12 cellular contexts compared by ENCODE assay signal in the genomic region with DNA sequence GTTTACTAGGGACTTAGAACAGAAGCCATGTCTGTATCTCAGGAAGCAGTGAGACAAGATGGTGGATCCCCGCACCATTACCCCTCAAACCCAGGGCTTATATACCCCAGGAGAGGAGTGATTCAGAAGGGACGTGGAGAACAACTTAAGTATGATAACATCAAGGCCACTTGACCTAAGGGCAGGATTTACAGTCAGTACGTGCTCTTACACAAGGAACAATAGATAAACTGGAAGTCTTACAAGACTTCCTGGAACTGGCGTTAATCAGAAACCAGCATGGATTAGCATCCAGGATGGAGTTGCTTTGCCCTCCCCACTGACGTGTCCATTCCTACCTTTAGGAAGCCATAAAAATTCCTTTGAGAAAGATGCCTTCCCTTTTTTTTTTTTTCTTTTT. TPM values are rescaled to one million over a fixed set of nuclear protein-coding genes. Genes with fewer than 3 reads are reported as not detected.
A peak's percentile ranks its signal among the peaks of the same experiment; 100 is the strongest.
DNase-seq lines count a peak whose midpoint lies in the region; ATAC-seq, FAIRE-seq and TF ChIP-seq lines count a peak whose summit lies in the region.
"Had no signal": no experiment of that assay in that cellular context is flagged by ENCODE, and none has a peak within 500 bp of the region (broad histone marks: within the 10 kb centered on the region; RNA-seq: fewer than 3 reads in every experiment).

No MANE protein-coding gene starts in this region.

- intact Hi-C loops in Caco-2 (cut with micrococcal nuclease; ENCODE audit: unreplicated experiment), result loop anchor here (5.0 to 10.0 kb wide), 2 partner anchors 716 to 794 kb away; no protein-coding TSS in a partner anchor
- intact Hi-C loops in endothelial cell of umbilical vein (cut with micrococcal nuclease), result loop anchor here (10.0 kb wide), 2 partner anchors 804 to 1024 kb away; partner anchors contain the start of gene DNM1L

- H3K27ac Mint-ChIP-seq in Caco-2 (ENCODE audit: unreplicated experiment) (peak overlapping the region; percentile 95), neural progenitor cell (peak overlapping the region; percentile 59), glutamatergic neuron (ENCODE audit: unreplicated experiment) (no peak overlapping the region)
- no peak overlapping the region for H3K27ac Mint-ChIP-seq in activated CD4-positive, alpha-beta memory T cell treated with anti-CD3 and anti-CD28 coated beads, Interleukin-2, amount 10 ng/mL, durations not matched to agents 7 days and 5 days
- H3K27ac Mint-ChIP-seq: activated CD8-positive, alpha-beta memory T cell treated with anti-CD3 and anti-CD28 coated beads, Interleukin-2, amount 10 ng/mL, durations not matched to agents 7 days and 5 days; immature natural killer cell had no signal

- H3K4me3 ChIP-seq in Caco-2 (ENCODE audit: low read depth, low read length) (no peak overlapping the region), endothelial cell of umbilical vein (replicated peaks in 1 of 3; ENCODE audit: insufficient read depth in 1 of 3, low read depth in 1 of 3, low read length in 3 of 3) (no peak overlapping the region), neural progenitor cell (no peak overlapping the region)

- no peak for FAIRE-seq in endothelial cell of umbilical vein (lab: Jason Lieb, UNC)
- FAIRE-seq: TTC549 had no signal

- H3K9me3 Mint-ChIP-seq in Caco-2 (ENCODE audit: unreplicated experiment) (no peaks in the 10 kb centered on the region), neural progenitor cell (no peaks in the 10 kb centered on the region), glutamatergic neuron (ENCODE audit: unreplicated experiment) (peaks cover 3% of the 10 kb centered on the region)
- H3K9me3 Mint-ChIP-seq in activated CD4-positive, alpha-beta memory T cell treated with anti-CD3 and anti-CD28 coated beads, Interleukin-2, amount 10 ng/mL, durations not matched to agents 7 days and 5 days, result no peaks in the 10 kb centered on the region
- H3K9me3 Mint-ChIP-seq: immature natural killer cell had no signal

- H2AFZ ChIP-seq in endothelial cell of umbilical vein (ENCODE audit: low read depth, low read length) (peak overlapping the region; percentile 85), neural progenitor cell (replicated peaks) (no peak overlapping the region)

- POLR2A ChIA-PET in Caco-2 (lab: Charles Lee) (interaction anchor here (0.7 kb wide), 1 partner anchor 168 kb away, joined by 4 read pairs; no protein-coding TSS in a partner anchor), endothelial cell of umbilical vein (lab: Charles Lee) (no interaction called here)
- POLR2A ChIA-PET in activated CD4-positive, alpha-beta memory T cell treated with anti-CD3 and anti-CD28 coated beads, Interleukin-2, amount 10 ng/mL, durations not matched to agents 7 days and 5 days (lab: Charles Lee), result no interaction called here

- no peaks in the 10 kb centered on the region for H3K36me3 ChIP-seq in Caco-2 (ENCODE audit: control insufficient read depth, insufficient read depth, low read length)
- H3K36me3 ChIP-seq in endothelial cell of umbilical vein (ENCODE audit: control insufficient read depth in 2 of 2, extremely low read depth in 1 of 2, insufficient read depth in 2 of 2, low read length in 2 of 2), result no peaks in the 10 kb centered on the region
- no peaks in the 10 kb centered on the region for H3K36me3 ChIP-seq in neural progenitor cell

- H3K4me1 Mint-ChIP-seq in Caco-2 (ENCODE audit: low read depth, unreplicated experiment) (peaks cover 25% of the 10 kb centered on the region), neural progenitor cell (peaks cover 8% of the 10 kb centered on the region), glutamatergic neuron (ENCODE audit: low read depth, unreplicated experiment) (no peaks in the 10 kb centered on the region)
- peaks cover 12% of the 10 kb centered on the region for H3K4me1 Mint-ChIP-seq in activated CD4-positive, alpha-beta memory T cell treated with anti-CD3 and anti-CD28 coated beads, Interleukin-2, amount 10 ng/mL, durations not matched to agents 7 days and 5 days

- H3K79me2 ChIP-seq in endothelial cell of umbilical vein (ENCODE audit: control insufficient read depth, insufficient read depth, low read length), result no peaks in the 10 kb centered on the region
- H3K79me2 ChIP-seq in neural progenitor cell (ENCODE audit: low read depth), result no peaks in the 10 kb centered on the region

- no peaks in the 10 kb centered on the region for H3F3A ChIP-seq in neural progenitor cell (ENCODE audit: low read depth)

- H3K4me3 Mint-ChIP-seq in Caco-2 (ENCODE audit: unreplicated experiment) (peak overlapping the region; percentile 38), neural progenitor cell (no peak overlapping the region), glutamatergic neuron (ENCODE audit: unreplicated experiment) (no peak overlapping the region)
- no peak overlapping the region for H3K4me3 Mint-ChIP-seq in activated CD4-positive, alpha-beta memory T cell treated with anti-CD3 and anti-CD28 coated beads, Interleukin-2, amount 10 ng/mL, durations not matched to agents 7 days and 5 days
- H3K4me3 Mint-ChIP-seq: activated CD8-positive, alpha-beta memory T cell treated with anti-CD3 and anti-CD28 coated beads, Interleukin-2, amount 10 ng/mL, durations not matched to agents 7 days and 5 days; immature natural killer cell had no signal

- dilution Hi-C loops in endothelial cell of umbilical vein (cut with MboI; ENCODE audit: extremely low pct_ligation_motif_present, low sequenced_read_pairs), result no loop called here

- H3K9ac ChIP-seq in endothelial cell of umbilical vein (replicated peaks; ENCODE audit: extremely low read depth, insufficient read depth, low read length) (no peak overlapping the region), neural progenitor cell (no peak overlapping the region)

- no peak for ATAC-seq in HG02870 (IDR thresholded peaks at IDR 0.05; ENCODE audit: unreplicated experiment)
- ATAC-seq: activated CD8-positive, alpha-beta memory T cell treated with anti-CD3 and anti-CD28 coated beads, Interleukin-2, amount 10 ng/mL, durations not matched to agents 7 days and 5 days had no signal

- BruUV-seq in Caco-2 (replicated peaks; lab: Mats Ljungman, UMichigan) (no TSS peak), endothelial cell of umbilical vein (replicated peaks; lab: Mats Ljungman, UMichigan) (no TSS peak)

- H3K4me2 ChIP-seq in endothelial cell of umbilical vein (ENCODE audit: insufficient read depth, low read length), result no peak overlapping the region
- H3K4me2 ChIP-seq in neural progenitor cell, result no peak overlapping the region

- H3K27me3 ChIP-seq in Caco-2 (replicated peaks; ENCODE audit: control insufficient read depth, insufficient read depth, low read length), result no peaks in the 10 kb centered on the region
- H3K27me3 ChIP-seq in endothelial cell of umbilical vein (ENCODE audit: control insufficient read depth in 2 of 2, insufficient read depth in 2 of 2, low read length in 2 of 2), result no peaks in the 10 kb centered on the region
- no peaks in the 10 kb centered on the region for H3K27me3 ChIP-seq in neural progenitor cell

- H3K36me3 Mint-ChIP-seq in Caco-2 (ENCODE audit: insufficient read depth, unreplicated experiment), result no peaks in the 10 kb centered on the region
- no peaks in the 10 kb centered on the region for H3K36me3 Mint-ChIP-seq in neural progenitor cell
- no peaks in the 10 kb centered on the region for H3K36me3 Mint-ChIP-seq in activated CD4-positive, alpha-beta memory T cell treated with anti-CD3 and anti-CD28 coated beads, Interleukin-2, amount 10 ng/mL, durations not matched to agents 7 days and 5 days (ENCODE audit: low read depth)
- H3K36me3 Mint-ChIP-seq in glutamatergic neuron (ENCODE audit: unreplicated experiment), result no peaks in the 10 kb centered on the region
- H3K36me3 Mint-ChIP-seq: activated CD8-positive, alpha-beta memory T cell treated with anti-CD3 and anti-CD28 coated beads, Interleukin-2, amount 10 ng/mL, durations not matched to agents 7 days and 5 days; immature natural killer cell had no signal

- DNase-seq in Caco-2 (peak; percentile 82 to 90), M059J (ENCODE audit: low read depth) (peak; percentile 78), endothelial cell of umbilical vein (ENCODE audit: low read depth, low spot score) (no peak), neural progenitor cell (ENCODE audit: low spot score) (no peak), glutamatergic neuron (no peak), dedifferentiated amniotic fluid mesenchymal stem cell (ENCODE audit: extremely low spot score) (no peak)
- no peak for DNase-seq in activated CD4-positive, alpha-beta memory T cell treated with anti-CD3 and anti-CD28 coated beads, Interleukin-2, amount 10 ng/mL, durations not matched to agents 7 days and 5 days
- DNase-seq: activated CD8-positive, alpha-beta memory T cell treated with anti-CD3 and anti-CD28 coated beads, Interleukin-2, amount 10 ng/mL, durations not matched to agents 7 days and 5 days; immature natural killer cell; NCI-H1694 treated with DMSO at 0.1 percent for 48 hours had no signal

- no peak for TF ChIP-seq CTCF in Caco-2 (IDR thresholded peaks at IDR 0.05; ENCODE audit: insufficient read depth in 1 of 2, low read depth in 1 of 2, low read length in 1 of 2, severe bottlenecking in 1 of 2, unreplicated experiment in 1 of 2)
- no peak for TF ChIP-seq CTCF in endothelial cell of umbilical vein (IDR thresholded peaks at IDR 0.05; ENCODE audit: extremely low read depth in 1 of 2, insufficient read depth in 1 of 2, low read depth in 1 of 2, low read length in 2 of 2)
- no peak for TF ChIP-seq CTCF in neural progenitor cell (IDR thresholded peaks at IDR 0.05)
- TF ChIP-seq CTCF in glutamatergic neuron (IDR thresholded peaks at IDR 0.05; ENCODE audit: partially characterized antibody, unreplicated experiment), result no peak

- no peaks in the 10 kb centered on the region for H3K9me1 ChIP-seq in endothelial cell of umbilical vein (replicated peaks; ENCODE audit: control insufficient read depth, extremely low read depth, insufficient read depth, low read length)

- peaks cover 30% of the 10 kb centered on the region for H3K4me1 ChIP-seq in Caco-2
- peaks cover 3% of the 10 kb centered on the region for H3K4me1 ChIP-seq in endothelial cell of umbilical vein (ENCODE audit: control insufficient read depth, extremely low read depth, insufficient read depth, low read length)
- H3K4me1 ChIP-seq in neural progenitor cell, result no peaks in the 10 kb centered on the region

- H3K27ac ChIP-seq in endothelial cell of umbilical vein (ENCODE audit: insufficient read depth, low read depth, low read length) (no peak overlapping the region), neural progenitor cell (no peak overlapping the region)

- CTCF ChIA-PET in Caco-2 (lab: Charles Lee), result no interaction called here
- CTCF ChIA-PET in endothelial cell of umbilical vein (lab: Charles Lee), result interaction anchor here (1.0 to 4.7 kb wide), 2 partner anchors 248 to 661 kb away, joined by 6 to 140 read pairs; no protein-coding TSS in a partner anchor
- CTCF ChIA-PET in activated CD4-positive, alpha-beta memory T cell treated with anti-CD3 and anti-CD28 coated beads, Interleukin-2, amount 10 ng/mL, durations not matched to agents 7 days and 5 days (lab: Charles Lee), result interaction anchor here (1.0 kb wide), 2 partner anchors 8 to 15 kb away, joined by 3 to 4 read pairs; partner anchors contain the start of gene ETFBKMT

- no peaks in the 10 kb centered on the region for H3K27me3 Mint-ChIP-seq in Caco-2 (ENCODE audit: insufficient read depth, unreplicated experiment)
- no peaks in the 10 kb centered on the region for H3K27me3 Mint-ChIP-seq in neural progenitor cell (ENCODE audit: insufficient read depth, low read depth)
- H3K27me3 Mint-ChIP-seq in activated CD4-positive, alpha-beta memory T cell treated with anti-CD3 and anti-CD28 coated beads, Interleukin-2, amount 10 ng/mL, durations not matched to agents 7 days and 5 days, result no peaks in the 10 kb centered on the region
- no peaks in the 10 kb centered on the region for H3K27me3 Mint-ChIP-seq in glutamatergic neuron (ENCODE audit: unreplicated experiment)
- H3K27me3 Mint-ChIP-seq: activated CD8-positive, alpha-beta memory T cell treated with anti-CD3 and anti-CD28 coated beads, Interleukin-2, amount 10 ng/mL, durations not matched to agents 7 days and 5 days had no signal

- no peak for TF ChIP-seq POLR2A in endothelial cell of umbilical vein (IDR thresholded peaks at IDR 0.05; ENCODE audit: low read depth, low read length)

- H3K9me3 ChIP-seq in Caco-2 (peaks cover 13% of the 10 kb centered on the region), endothelial cell of umbilical vein (replicated peaks; ENCODE audit: control insufficient read depth, insufficient read depth, low read length) (no peaks in the 10 kb centered on the region), neural progenitor cell (ENCODE audit: low read depth) (no peaks in the 10 kb centered on the region)

- H4K20me1 ChIP-seq in endothelial cell of umbilical vein (replicated peaks; ENCODE audit: control insufficient read depth, extremely low read depth, insufficient read depth, low read length) (no peaks in the 10 kb centered on the region), neural progenitor cell (ENCODE audit: low read depth) (no peaks in the 10 kb centered on the region)

RNA-seq across cellular contexts. Expression of gene ETFBKMT, which starts 8.6 kb away (rescaled TPM):
- total RNA-seq in Caco-2 (2022) (1.6 and 2.1 TPM in 2 replicates), endothelial cell of umbilical vein (2.4 and 3.1 TPM in 2 replicates), neural progenitor cell (ENCODE audit: low replicate concordance) (1.5 and 2.7 TPM in 2 replicates), glutamatergic neuron (ENCODE audit: unreplicated experiment) (2.2 TPM)
- 1.3 TPM in 2 replicates for total RNA-seq in M059J (2014; rRNA removed; shearing (Covaris generic))
- polyA plus RNA-seq in endothelial cell of umbilical vein, result 1.2 and 1.4 TPM in 2 replicates
- 1.4 and 1.6 TPM in 2 replicates for polyA plus RNA-seq in endothelial cell of umbilical vein (2011; cell fraction: cytosol; rRNA removed)
- 0.99 and 1.5 TPM in 2 replicates for polyA plus RNA-seq in endothelial cell of umbilical vein (2011; cell fraction: nucleus; rRNA removed)
- 1.9 and 2.4 TPM in 2 replicates for polyA plus RNA-seq in endothelial cell of umbilical vein (2012)
- 2.3 and 2.5 TPM in 2 replicates for polyA minus RNA-seq in endothelial cell of umbilical vein
- not detected for polyA minus RNA-seq in endothelial cell of umbilical vein (2011; cell fraction: cytosol; rRNA and poly(A)+ RNA removed)
- 0.72 and 1.2 TPM in 2 replicates for polyA minus RNA-seq in endothelial cell of umbilical vein (2011; cell fraction: nucleus; rRNA and poly(A)+ RNA removed)
- total RNA-seq in activated CD4-positive, alpha-beta memory T cell treated with anti-CD3 and anti-CD28 coated beads, Interleukin-2, amount 10 ng/mL, durations not matched to agents 7 days and 5 days, result 1 to 10 TPM; 1.3 to 1.4 TPM

RNA-seq across cellular contexts. Expression of gene DENND5B, which starts 60.0 kb away (rescaled TPM):
- total RNA-seq in Caco-2 (2022) (34.9 and 36.0 TPM in 2 replicates), endothelial cell of umbilical vein (18.3 and 22.0 TPM in 2 replicates), neural progenitor cell (ENCODE audit: low replicate concordance) (21.2 and 24.2 TPM in 2 replicates), glutamatergic neuron (ENCODE audit: unreplicated experiment) (45.6 TPM)
- total RNA-seq in M059J (2014; rRNA removed; shearing (Covaris generic)), result 24.6 and 25.3 TPM in 2 replicates
- 7.8 and 10.3 TPM in 2 replicates for polyA plus RNA-seq in endothelial cell of umbilical vein
- 8.7 and 9.8 TPM in 2 replicates for polyA plus RNA-seq in endothelial cell of umbilical vein (2011; cell fraction: cytosol; rRNA removed)
- polyA plus RNA-seq in endothelial cell of umbilical vein (2011; cell fraction: nucleus; rRNA removed), result 10.6 and 11.3 TPM in 2 replicates
- 11.2 and 14.4 TPM in 2 replicates for polyA plus RNA-seq in endothelial cell of umbilical vein (2012)
- polyA minus RNA-seq in endothelial cell of umbilical vein, result 30.2 and 30.8 TPM in 2 replicates
- 21.3 TPM for polyA minus RNA-seq in endothelial cell of umbilical vein (2011; cell fraction: cytosol; rRNA and poly(A)+ RNA removed)
- polyA minus RNA-seq in endothelial cell of umbilical vein (2011; cell fraction: nucleus; rRNA and poly(A)+ RNA removed), result 28.5 and 43.1 TPM in 2 replicates
- under 1 TPM; 0.35 to 0.81 TPM for total RNA-seq in activated CD4-positive, alpha-beta memory T cell treated with anti-CD3 and anti-CD28 coated beads, Interleukin-2, amount 10 ng/mL, durations not matched to agents 7 days and 5 days

Comparison
In these comparisons a context has a peak if more than half of its experiments do, and no peak if none do; other contexts are left out.
1. DNase-seq: peak in Caco-2 (2 of 2) and M059J (single experiment); none in endothelial cell of umbilical vein (single experiment), neural progenitor cell (single experiment), activated CD4-positive, alpha-beta memory T cell treated with anti-CD3 and anti-CD28 coated beads, Interleukin-2, amount 10 ng/mL, durations not matched to agents 7 days and 5 days (single experiment), glutamatergic neuron (single experiment) and dedifferentiated amniotic fluid mesenchymal stem cell (single experiment).
2. H3K27ac Mint-ChIP-seq: peak in Caco-2 (single experiment) and neural progenitor cell (single experiment); none in activated CD4-positive, alpha-beta memory T cell treated with anti-CD3 and anti-CD28 coated beads, Interleukin-2, amount 10 ng/mL, durations not matched to agents 7 days and 5 days (single experiment) and glutamatergic neuron (single experiment).
3. RNA of gene DENND5B, which starts 60.0 kb away (total RNA-seq): 45.6 TPM in glutamatergic neuron (single experiment), 34.9 to 36.0 TPM in Caco-2, 24.6 to 25.3 TPM in M059J, 21.2 to 24.2 TPM in neural progenitor cell and 18.3 to 22.0 TPM in endothelial cell of umbilical vein; 0.35 to 0.81 TPM in activated CD4-positive, alpha-beta memory T cell treated with anti-CD3 and anti-CD28 coated beads, Interleukin-2, amount 10 ng/mL, durations not matched to agents 7 days and 5 days; every median in the first group is over 10 times any median in the second.